ENCODE assay signal across 10 cellular contexts in the genomic region with DNA sequence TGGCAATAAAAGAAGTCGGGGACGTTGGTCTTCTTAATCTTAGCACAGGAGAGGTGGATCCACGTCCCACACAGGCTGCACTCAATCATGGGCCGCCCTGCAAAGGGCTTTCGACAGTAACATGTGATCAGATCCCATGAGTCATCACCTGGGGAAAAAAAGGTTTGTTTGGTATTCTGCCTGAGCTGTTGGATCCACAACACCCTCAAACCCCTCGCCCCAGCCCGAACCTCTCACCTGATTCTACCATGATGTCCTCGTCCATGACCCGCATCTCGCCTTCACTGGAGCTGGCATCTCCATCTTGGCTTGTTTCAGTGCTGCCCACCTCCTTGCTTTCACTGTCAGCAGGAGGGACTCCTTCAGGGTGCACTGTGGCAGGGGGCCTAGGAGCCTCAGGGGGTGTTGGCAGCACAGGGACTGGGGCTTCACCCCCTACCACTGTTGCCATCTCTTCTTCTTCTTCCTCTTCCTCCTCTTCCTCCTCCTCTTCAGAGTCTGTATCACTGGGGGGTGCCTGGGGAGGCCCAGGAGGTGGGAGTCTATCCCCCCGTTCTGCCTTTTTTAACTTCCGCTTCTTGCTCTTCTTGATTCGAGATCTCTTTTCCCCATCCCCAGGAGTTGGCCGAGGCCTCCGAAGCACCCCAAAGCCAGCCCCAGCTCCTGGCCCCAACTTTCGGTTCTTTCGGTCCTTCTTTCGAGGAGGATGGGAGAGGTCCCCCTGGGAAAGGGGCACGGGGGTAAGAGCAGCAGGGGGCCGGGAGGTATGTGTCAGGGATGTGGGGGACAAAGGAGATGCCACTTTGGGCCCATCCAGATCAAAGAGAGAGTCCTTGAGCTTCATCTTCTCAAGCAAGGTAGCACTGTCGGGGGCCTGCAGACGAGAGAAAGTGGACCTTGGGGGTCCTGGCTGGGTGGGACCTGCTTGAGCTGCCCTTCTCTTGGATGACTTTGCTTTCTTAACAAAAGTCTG. TPM values are rescaled to one million over a fixed set of nuclear protein-coding genes. Genes with fewer than 3 reads are reported as not detected.
DNase-seq lines count a peak whose midpoint lies in the region; ATAC-seq, FAIRE-seq and TF ChIP-seq lines count a peak whose summit lies in the region.
"Had no signal": no experiment of that assay in that cellular context is flagged by ENCODE, and none has a peak within 500 bp of the region (broad histone marks: within the 10 kb centered on the region; RNA-seq: fewer than 3 reads in every experiment).

No MANE protein-coding gene starts in this region.

- peak; percentile 45 for TF ChIP-seq POLR2A in endothelial cell of umbilical vein (IDR thresholded peaks at IDR 0.05; ENCODE audit: low read depth, low read length)
- no peak for TF ChIP-seq POLR2A in lower leg skin (IDR thresholded peaks at IDR 0.05)

- peaks cover 4% of the 10 kb centered on the region for H4K20me1 ChIP-seq in endothelial cell of umbilical vein (replicated peaks; ENCODE audit: control insufficient read depth, extremely low read depth, insufficient read depth, low read length)

- H3K9ac ChIP-seq in endothelial cell of umbilical vein (replicated peaks; ENCODE audit: extremely low read depth, insufficient read depth, low read length), result no peak overlapping the region
- H3K9ac ChIP-seq in skeletal muscle satellite cell (ENCODE audit: low read depth, low read length), result no peak overlapping the region

- H3K36me3 ChIP-seq in endothelial cell of umbilical vein (ENCODE audit: control insufficient read depth in 2 of 2, extremely low read depth in 1 of 2, insufficient read depth in 2 of 2, low read length in 2 of 2) (peaks cover 15 to 24% of the 10 kb centered on the region in 2 experiments), skeletal muscle satellite cell (ENCODE audit: insufficient read depth, low read length) (peaks cover 41% of the 10 kb centered on the region)

- TF ChIP-seq CTCF in RWPE1 (conservative IDR thresholded peaks at IDR 0.05; ENCODE audit: low read depth) (no peak), endothelial cell of umbilical vein (IDR thresholded peaks at IDR 0.05; ENCODE audit: extremely low read depth in 1 of 2, insufficient read depth in 1 of 2, low read depth in 1 of 2, low read length in 2 of 2) (no peak), lower leg skin (IDR thresholded peaks at IDR 0.05) (no peak)

- no TSS peak for BruUV-seq in endothelial cell of umbilical vein (replicated peaks; lab: Mats Ljungman, UMichigan)

- H3K79me2 ChIP-seq in endothelial cell of umbilical vein (ENCODE audit: control insufficient read depth, insufficient read depth, low read length), result peaks cover 70% of the 10 kb centered on the region

- no peaks in the 10 kb centered on the region for H3K9me3 ChIP-seq in endothelial cell of umbilical vein (replicated peaks; ENCODE audit: control insufficient read depth, insufficient read depth, low read length)
- no peaks in the 10 kb centered on the region for H3K9me3 ChIP-seq in skeletal muscle satellite cell (replicated peaks; ENCODE audit: low read length)

- no peak for ATAC-seq in activated CD8-positive, alpha-beta memory T cell treated with anti-CD3 and anti-CD28 coated beads, Interleukin-2, amount 10 ng/mL, durations not matched to agents 7 days and 5 days
- no peak for ATAC-seq in HG02938 (IDR thresholded peaks at IDR 0.05; ENCODE audit: unreplicated experiment)

- H3K27ac ChIP-seq in RWPE1 (peak overlapping the region; percentile 95), endothelial cell of umbilical vein (ENCODE audit: insufficient read depth, low read depth, low read length) (no peak overlapping the region)

- 73 to 75% methylated on average over 22 of the region's 22 CpGs for WGBS in lower leg skin, 2 donors

- H3K27me3 ChIP-seq in endothelial cell of umbilical vein (ENCODE audit: control insufficient read depth in 2 of 2, insufficient read depth in 2 of 2, low read length in 2 of 2) (no peaks in the 10 kb centered on the region), skeletal muscle satellite cell (ENCODE audit: control insufficient read depth, insufficient read depth, low read length) (no peaks in the 10 kb centered on the region)

- H3K9me1 ChIP-seq in endothelial cell of umbilical vein (replicated peaks; ENCODE audit: control insufficient read depth, extremely low read depth, insufficient read depth, low read length), result no peaks in the 10 kb centered on the region

- H3K4me2 ChIP-seq in endothelial cell of umbilical vein (ENCODE audit: insufficient read depth, low read length) (no peak overlapping the region), skeletal muscle satellite cell (ENCODE audit: low read length) (peak overlapping the region; percentile 84)

- peak overlapping the region; percentile 25 for H3K4me3 Mint-ChIP-seq in activated CD8-positive, alpha-beta memory T cell treated with anti-CD3 and anti-CD28 coated beads, Interleukin-2, amount 10 ng/mL, durations not matched to agents 7 days and 5 days

- CTCF ChIA-PET in activated CD8-positive, alpha-beta memory T cell treated with anti-CD3 and anti-CD28 coated beads, Interleukin-2, amount 10 ng/mL, durations not matched to agents 7 days and 5 days (lab: Charles Lee), result interaction anchor here (1.0 to 1.3 kb wide), 2 partner anchors 15 kb away, joined by 4 to 6 read pairs; no protein-coding TSS in a partner anchor
- CTCF ChIA-PET in RWPE1 (lab: Yijun Ruan, JAX) (interaction anchor here (0.6 kb wide), 1 partner anchor 325 kb away, joined by 3 read pairs; no protein-coding TSS in a partner anchor), endothelial cell of umbilical vein (lab: Charles Lee) (interaction anchor here (0.7 to 3.4 kb wide), 5 partner anchors 15 to 61 kb away, joined by 3 to 34 read pairs (median 3); a partner anchor contains a TSS)

- POLR2A ChIA-PET in RWPE1 (lab: Yijun Ruan, JAX; ENCODE audit: low non-redundant PET) (interaction anchor here (0.8 kb wide), 1 partner anchor 1301 kb away, joined by 3 read pairs; no protein-coding TSS in a partner anchor), endothelial cell of umbilical vein (lab: Charles Lee) (no interaction called here)

- DNase-seq in activated CD8-positive, alpha-beta memory T cell treated with anti-CD3 and anti-CD28 coated beads, Interleukin-2, amount 10 ng/mL, durations not matched to agents 7 days and 5 days, result no peak
- DNase-seq in activated CD8-positive, alpha-beta memory T cell treated with anti-CD3 and anti-CD28 coated beads, Interleukin-2, amount 50 U/mL, for 4 hours, result no peak
- DNase-seq in RWPE1 (ENCODE audit: low spot score) (peak; percentile 44), endothelial cell of umbilical vein (ENCODE audit: low read depth, low spot score) (no peak), lower leg skin (ENCODE audit: low spot score in 2 of 2) (no peak), retina (no peak)
- DNase-seq: activated CD4-positive, alpha-beta T cell treated with anti-CD3 and anti-CD28 coated beads, Interleukin-2, amount 50 U/mL, for 1 hour; NCI-H2107 had no signal

- H3K4me1 ChIP-seq in endothelial cell of umbilical vein (ENCODE audit: control insufficient read depth, extremely low read depth, insufficient read depth, low read length) (peaks cover 25% of the 10 kb centered on the region), skeletal muscle satellite cell (ENCODE audit: control insufficient read depth, insufficient read depth, low read length) (peaks cover 52% of the 10 kb centered on the region)

- peaks cover 59% of the 10 kb centered on the region for H3K4me1 Mint-ChIP-seq in activated CD8-positive, alpha-beta memory T cell treated with anti-CD3 and anti-CD28 coated beads, Interleukin-2, amount 10 ng/mL, durations not matched to agents 7 days and 5 days

- no peaks in the 10 kb centered on the region for H3K9me3 Mint-ChIP-seq in activated CD8-positive, alpha-beta memory T cell treated with anti-CD3 and anti-CD28 coated beads, Interleukin-2, amount 10 ng/mL, durations not matched to agents 7 days and 5 days (ENCODE audit: low read depth)

- H3K27me3 Mint-ChIP-seq in activated CD8-positive, alpha-beta memory T cell treated with anti-CD3 and anti-CD28 coated beads, Interleukin-2, amount 10 ng/mL, durations not matched to agents 7 days and 5 days, result no peaks in the 10 kb centered on the region

- FAIRE-seq in endothelial cell of umbilical vein (lab: Jason Lieb, UNC), result no peak

- intact Hi-C loops in endothelial cell of umbilical vein (cut with micrococcal nuclease) (loop anchor here (5.0 kb wide), 1 partner anchor 621 kb away; a partner anchor contains a TSS), lower leg skin (cut with DNase I; ENCODE audit: low total_unique reads) (no loop called here)

- no peak overlapping the region for H2AFZ ChIP-seq in endothelial cell of umbilical vein (ENCODE audit: low read depth, low read length)

- dilution Hi-C loops in endothelial cell of umbilical vein (cut with MboI; ENCODE audit: extremely low pct_ligation_motif_present, low sequenced_read_pairs), result no loop called here

- H3K36me3 Mint-ChIP-seq in activated CD8-positive, alpha-beta memory T cell treated with anti-CD3 and anti-CD28 coated beads, Interleukin-2, amount 10 ng/mL, durations not matched to agents 7 days and 5 days, result peaks cover 33% of the 10 kb centered on the region

- no peak overlapping the region for H3K4me3 ChIP-seq in endothelial cell of umbilical vein (replicated peaks in 1 of 3; ENCODE audit: insufficient read depth in 1 of 3, low read depth in 1 of 3, low read length in 3 of 3)
- H3K4me3 ChIP-seq in skeletal muscle satellite cell (ENCODE audit: low read length), result peak overlapping the region; percentile 0
- no peak overlapping the region for H3K4me3 ChIP-seq in lower leg skin (ENCODE audit: low read depth, poor library complexity, severe bottlenecking)

- peak overlapping the region; percentile 47 for H3K27ac Mint-ChIP-seq in activated CD8-positive, alpha-beta memory T cell treated with anti-CD3 and anti-CD28 coated beads, Interleukin-2, amount 10 ng/mL, durations not matched to agents 7 days and 5 days

RNA-seq across cellular contexts. Expression of a gene that starts 1.7 kb away (rescaled TPM):
- total RNA-seq in activated CD8-positive, alpha-beta memory T cell treated with anti-CD3 and anti-CD28 coated beads, Interleukin-2, amount 10 ng/mL, durations not matched to agents 7 days and 5 days, result 10 to 100 TPM; 52.7 to 62.0 TPM
- total RNA-seq in endothelial cell of umbilical vein, result 52.1 and 55.9 TPM in 2 replicates
- 15.8 and 17.2 TPM in 2 replicates for polyA plus RNA-seq in endothelial cell of umbilical vein
- polyA plus RNA-seq in endothelial cell of umbilical vein (2011; cell fraction: cytosol; rRNA removed), result 6.8 and 7.7 TPM in 2 replicates
- 25.0 and 28.6 TPM in 2 replicates for polyA plus RNA-seq in endothelial cell of umbilical vein (2011; cell fraction: nucleus; rRNA removed)
- 20.7 and 33.1 TPM in 2 replicates for polyA plus RNA-seq in endothelial cell of umbilical vein (2012)
- polyA minus RNA-seq in endothelial cell of umbilical vein, result 41.1 and 45.0 TPM in 2 replicates
- 12.0 TPM for polyA minus RNA-seq in endothelial cell of umbilical vein (2011; cell fraction: cytosol; rRNA and poly(A)+ RNA removed)
- 30.8 and 37.6 TPM in 2 replicates for polyA minus RNA-seq in endothelial cell of umbilical vein (2011; cell fraction: nucleus; rRNA and poly(A)+ RNA removed)
- total RNA-seq in skeletal muscle satellite cell (2012; rRNA removed), result 34.5 and 67.7 TPM in 2 replicates
- 10 to 100 TPM; 51.7 to 87.5 (median 67.8) TPM for total RNA-seq in lower leg skin

RNA-seq across cellular contexts. Expression of a gene that starts 3.3 kb away (rescaled TPM):
- total RNA-seq in activated CD8-positive, alpha-beta memory T cell treated with anti-CD3 and anti-CD28 coated beads, Interleukin-2, amount 10 ng/mL, durations not matched to agents 7 days and 5 days, result 10 to 100 TPM; 42.1 to 53.2 TPM
- total RNA-seq in endothelial cell of umbilical vein (54.7 and 56.2 TPM in 2 replicates), lower leg skin (10 to 100 TPM; 23.4 to 32.5 (median 27.9) TPM)
- 35.6 and 39.0 TPM in 2 replicates for polyA plus RNA-seq in endothelial cell of umbilical vein
- polyA plus RNA-seq in endothelial cell of umbilical vein (2011; cell fraction: cytosol; rRNA removed), result 47.8 and 49.9 TPM in 2 replicates
- polyA plus RNA-seq in endothelial cell of umbilical vein (2011; cell fraction: nucleus; rRNA removed), result 30.3 and 34.1 TPM in 2 replicates
- 43.1 and 51.2 TPM in 2 replicates for polyA plus RNA-seq in endothelial cell of umbilical vein (2012)
- polyA minus RNA-seq in endothelial cell of umbilical vein, result 49.7 and 70.3 TPM in 2 replicates
- polyA minus RNA-seq in endothelial cell of umbilical vein (2011; cell fraction: cytosol; rRNA and poly(A)+ RNA removed), result 19.5 TPM
- polyA minus RNA-seq in endothelial cell of umbilical vein (2011; cell fraction: nucleus; rRNA and poly(A)+ RNA removed), result 10.4 and 11.5 TPM in 2 replicates
- 37.0 and 46.1 TPM in 2 replicates for total RNA-seq in skeletal muscle satellite cell (2012; rRNA removed)

RNA-seq across cellular contexts. Expression of a gene that starts 6.3 kb away (rescaled TPM):
- total RNA-seq in activated CD8-positive, alpha-beta memory T cell treated with anti-CD3 and anti-CD28 coated beads, Interleukin-2, amount 10 ng/mL, durations not matched to agents 7 days and 5 days, result 100 to 1,000 TPM; 207 to 231 TPM
- total RNA-seq in endothelial cell of umbilical vein (401 and 403 TPM in 2 replicates), lower leg skin (100 to 1,000 TPM; 253 to 667 (median 538) TPM)
- polyA plus RNA-seq in endothelial cell of umbilical vein, result 882 and 1,043 TPM in 2 replicates
- 988 and 1,063 TPM in 2 replicates for polyA plus RNA-seq in endothelial cell of umbilical vein (2011; cell fraction: cytosol; rRNA removed)
- 256 and 296 TPM in 2 replicates for polyA plus RNA-seq in endothelial cell of umbilical vein (2011; cell fraction: nucleus; rRNA removed)
- 713 and 850 TPM in 2 replicates for polyA plus RNA-seq in endothelial cell of umbilical vein (2012)
- polyA minus RNA-seq in endothelial cell of umbilical vein, result 463 and 560 TPM in 2 replicates
- 104 TPM for polyA minus RNA-seq in endothelial cell of umbilical vein (2011; cell fraction: cytosol; rRNA and poly(A)+ RNA removed)
- 70.2 and 73.2 TPM in 2 replicates for polyA minus RNA-seq in endothelial cell of umbilical vein (2011; cell fraction: nucleus; rRNA and poly(A)+ RNA removed)
- total RNA-seq in skeletal muscle satellite cell (2012; rRNA removed), result 146 and 224 TPM in 2 replicates

RNA-seq across cellular contexts. Expression of a gene that starts 15.6 kb away (rescaled TPM):
- 100 to 1,000 TPM; 162 to 192 TPM for total RNA-seq in activated CD8-positive, alpha-beta memory T cell treated with anti-CD3 and anti-CD28 coated beads, Interleukin-2, amount 10 ng/mL, durations not matched to agents 7 days and 5 days
- 143 and 145 TPM in 2 replicates for total RNA-seq in endothelial cell of umbilical vein
- 130 and 137 TPM in 2 replicates for polyA plus RNA-seq in endothelial cell of umbilical vein
- 145 and 152 TPM in 2 replicates for polyA plus RNA-seq in endothelial cell of umbilical vein (2011; cell fraction: cytosol; rRNA removed)
- polyA plus RNA-seq in endothelial cell of umbilical vein (2011; cell fraction: nucleus; rRNA removed), result 102 and 104 TPM in 2 replicates
- 143 and 202 TPM in 2 replicates for polyA plus RNA-seq in endothelial cell of umbilical vein (2012)
- 126 and 155 TPM in 2 replicates for polyA minus RNA-seq in endothelial cell of umbilical vein
- polyA minus RNA-seq in endothelial cell of umbilical vein (2011; cell fraction: cytosol; rRNA and poly(A)+ RNA removed), result 115 TPM
- polyA minus RNA-seq in endothelial cell of umbilical vein (2011; cell fraction: nucleus; rRNA and poly(A)+ RNA removed), result 33.9 and 56.3 TPM in 2 replicates
- total RNA-seq in skeletal muscle satellite cell (2012; rRNA removed), result 23.3 and 36.3 TPM in 2 replicates
- total RNA-seq in lower leg skin, result 10 to 100 TPM; 55.3 to 79.2 (median 70.4) TPM

RNA-seq across cellular contexts. Expression of a gene that starts 16.0 kb away (rescaled TPM):
- total RNA-seq in activated CD8-positive, alpha-beta memory T cell treated with anti-CD3 and anti-CD28 coated beads, Interleukin-2, amount 10 ng/mL, durations not matched to agents 7 days and 5 days, result 10 to 100 TPM; 56.5 to 70.4 TPM
- 41.6 and 44.4 TPM in 2 replicates for total RNA-seq in endothelial cell of umbilical vein
- 53.3 and 54.7 TPM in 2 replicates for polyA plus RNA-seq in endothelial cell of umbilical vein
- polyA plus RNA-seq in endothelial cell of umbilical vein (2011; cell fraction: cytosol; rRNA removed), result 46.2 and 47.9 TPM in 2 replicates
- 46.2 and 47.3 TPM in 2 replicates for polyA plus RNA-seq in endothelial cell of umbilical vein (2011; cell fraction: nucleus; rRNA removed)
- 74.9 and 86.5 TPM in 2 replicates for polyA plus RNA-seq in endothelial cell of umbilical vein (2012)
- 28.5 and 31.9 TPM in 2 replicates for polyA minus RNA-seq in endothelial cell of umbilical vein
- polyA minus RNA-seq in endothelial cell of umbilical vein (2011; cell fraction: cytosol; rRNA and poly(A)+ RNA removed), result 36.9 TPM
- 14.5 and 14.6 TPM in 2 replicates for polyA minus RNA-seq in endothelial cell of umbilical vein (2011; cell fraction: nucleus; rRNA and poly(A)+ RNA removed)
- 32.7 and 45.0 TPM in 2 replicates for total RNA-seq in skeletal muscle satellite cell (2012; rRNA removed)
- 10 to 100 TPM; 10.8 to 20.6 (median 17.1) TPM for total RNA-seq in lower leg skin
